19 cellular contexts compared by ENCODE assay signal in the genomic region with DNA sequence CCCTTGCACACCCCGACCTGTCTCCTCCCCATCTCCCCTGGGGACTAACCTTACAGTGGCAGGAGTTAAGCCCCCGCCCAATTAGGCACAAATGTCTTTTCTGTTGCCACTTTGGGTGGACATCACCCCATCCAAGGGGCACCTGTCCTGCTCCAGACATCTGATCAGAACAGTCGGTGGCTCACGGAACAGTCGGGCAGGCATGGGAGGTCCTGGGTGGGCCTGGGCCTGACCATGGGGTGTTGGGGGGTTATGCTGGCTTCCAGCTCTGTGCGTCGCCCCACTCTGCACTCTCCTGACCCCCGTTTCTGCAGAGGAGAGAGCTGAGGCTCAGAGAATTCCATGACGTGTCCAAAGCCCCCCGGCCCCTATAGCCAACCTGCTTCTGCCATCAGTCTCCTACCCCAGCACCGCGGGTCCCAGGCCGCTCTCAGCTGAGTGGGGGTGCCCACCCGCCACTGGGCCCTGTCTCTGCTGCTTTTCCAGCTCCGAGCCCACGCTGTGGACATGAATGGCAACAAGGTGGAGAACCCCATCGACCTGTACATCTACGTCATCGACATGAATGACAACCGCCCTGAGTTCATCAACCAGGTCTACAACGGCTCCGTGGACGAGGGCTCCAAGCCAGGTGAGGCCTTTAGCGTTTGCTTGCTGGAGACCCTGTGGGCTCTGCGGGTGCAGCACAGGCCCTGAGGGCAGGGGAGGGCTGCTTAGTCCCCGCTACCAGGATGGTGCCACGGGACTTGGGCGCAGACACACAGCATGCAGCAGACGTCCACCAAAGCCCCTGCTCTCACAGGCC.
DNase-seq lines count a peak whose midpoint lies in the region; ATAC-seq and TF ChIP-seq lines count a peak whose summit lies in the region.
"Had no signal": no experiment of that assay in that cellular context is flagged by ENCODE, and none has a peak within 500 bp of the region (broad histone marks: within the 10 kb centered on the region; RNA-seq: fewer than 3 reads in every experiment).

No MANE protein-coding gene starts in this region.

- TF ChIP-seq POLR2A in heart left ventricle (IDR thresholded peaks at IDR 0.05): no peak

- H3K27me3 Mint-ChIP-seq in neural progenitor cell (ENCODE audit: insufficient read depth, low read depth): peaks cover 4% of the 10 kb centered on the region
- H3K27me3 Mint-ChIP-seq: CD4-positive, CD25-positive, alpha-beta regulatory T cell; CD8-positive, alpha-beta memory T cell; IgD-negative memory B cell had no signal

- H3K4me3 ChIP-seq in heart left ventricle: no peak overlapping the region
- H3K4me3 ChIP-seq in BLaER1: no peak overlapping the region
- no peak overlapping the region for H3K4me3 ChIP-seq in NT2/D1 (ENCODE audit: insufficient read length, low read depth)
- H3K4me3 ChIP-seq in neural progenitor cell: no peak overlapping the region
- H3K4me3 ChIP-seq: A549, GM23248, HAP-1 had no signal

- intact Hi-C loops in Right ventricle myocardium inferior (cut with DNase I): no loop called here
- intact Hi-C loops in heart left ventricle (cut with DNase I): no loop called here

- H3K4me1 ChIP-seq in heart left ventricle: no peaks in the 10 kb centered on the region
- H3K4me1 ChIP-seq in BLaER1: peaks cover 63% of the 10 kb centered on the region
- H3K4me1 ChIP-seq in NT2/D1 (ENCODE audit: insufficient read depth, insufficient read length): no peaks in the 10 kb centered on the region
- no peaks in the 10 kb centered on the region for H3K4me1 ChIP-seq in neural progenitor cell
- H3K4me1 ChIP-seq: A549, HAP-1 had no signal

- H3K9ac ChIP-seq in BLaER1 (peak overlapping the region; percentile 42), NT2/D1 (ENCODE audit: insufficient read length, low read depth) (peak overlapping the region; percentile 52), neural progenitor cell (no peak overlapping the region)
- H3K9ac ChIP-seq: GM23248 had no signal

- H3K36me3 ChIP-seq in heart left ventricle (no peaks in the 10 kb centered on the region), BLaER1 (no peaks in the 10 kb centered on the region), NT2/D1 (ENCODE audit: insufficient read depth, insufficient read length, low read length) (no peaks in the 10 kb centered on the region), neural progenitor cell (no peaks in the 10 kb centered on the region)
- H3K36me3 ChIP-seq: HAP-1 had no signal

- ATAC-seq in Right ventricle myocardium inferior (no peak), heart left ventricle (no peak), HG03108 (IDR thresholded peaks at IDR 0.05; ENCODE audit: unreplicated experiment) (no peak)
- ATAC-seq: A549 had no signal

- no peak for TF ChIP-seq CTCF in heart left ventricle (IDR thresholded peaks at IDR 0.05)
- no peak for TF ChIP-seq CTCF in neural progenitor cell (IDR thresholded peaks at IDR 0.05)

- H3F3A ChIP-seq in neural progenitor cell (ENCODE audit: low read depth): no peaks in the 10 kb centered on the region

- H3K4me2 ChIP-seq in BLaER1: peak overlapping the region; percentile 96
- H3K4me2 ChIP-seq in neural progenitor cell: no peak overlapping the region
- H3K4me2 ChIP-seq: A549 had no signal

- no peaks in the 10 kb centered on the region for H3K79me2 ChIP-seq in neural progenitor cell (ENCODE audit: low read depth)

- peak overlapping the region; percentile 37 for H3K27ac Mint-ChIP-seq in neural progenitor cell
- H3K27ac Mint-ChIP-seq: CD4-positive, CD25-positive, alpha-beta regulatory T cell; CD8-positive, alpha-beta memory T cell; IgD-negative memory B cell had no signal

- peaks cover 3% of the 10 kb centered on the region for H3K9me3 Mint-ChIP-seq in neural progenitor cell

- H3K9me3 ChIP-seq in heart left ventricle (no peaks in the 10 kb centered on the region), BLaER1 (no peaks in the 10 kb centered on the region), NT2/D1 (ENCODE audit: insufficient read depth, low read length) (peaks cover 1% of the 10 kb centered on the region; the same call in 1 of the 2 replicates), neural progenitor cell (ENCODE audit: low read depth) (no peaks in the 10 kb centered on the region)
- H3K9me3 ChIP-seq: A549, HAP-1 had no signal

- H3K36me3 Mint-ChIP-seq in neural progenitor cell: peaks cover 4% of the 10 kb centered on the region
- H3K36me3 Mint-ChIP-seq: CD4-positive, CD25-positive, alpha-beta regulatory T cell; CD8-positive, alpha-beta memory T cell; IgD-negative memory B cell had no signal

- 84 to 90% (median 86%) methylated on average over 21 to 29 of the region's 29 CpGs for WGBS in heart left ventricle, 4 donors

- no peak overlapping the region for H3K4me3 Mint-ChIP-seq in neural progenitor cell
- H3K4me3 Mint-ChIP-seq: CD4-positive, CD25-positive, alpha-beta regulatory T cell; CD8-positive, alpha-beta memory T cell had no signal

- no peak overlapping the region for H3K27ac ChIP-seq in heart left ventricle
- H3K27ac ChIP-seq in BLaER1: peak overlapping the region; percentile 43
- H3K27ac ChIP-seq in neural progenitor cell: no peak overlapping the region
- H3K27ac ChIP-seq: 22Rv1, A549, GM23248, HL-60 had no signal

- peaks cover 18% of the 10 kb centered on the region; the same call in 1 of the 2 replicates for H4K20me1 ChIP-seq in BLaER1
- no peaks in the 10 kb centered on the region for H4K20me1 ChIP-seq in neural progenitor cell (ENCODE audit: low read depth)

- peaks cover 8% of the 10 kb centered on the region for H3K4me1 Mint-ChIP-seq in neural progenitor cell
- H3K4me1 Mint-ChIP-seq: CD4-positive, CD25-positive, alpha-beta regulatory T cell; CD8-positive, alpha-beta memory T cell; IgD-negative memory B cell had no signal

- peak; percentile 61 for DNase-seq in Right ventricle myocardium inferior (ENCODE audit: missing footprints)
- DNase-seq in heart left ventricle: no peak
- DNase-seq in NT2/D1 (ENCODE audit: low read depth, low spot score): no peak
- DNase-seq in neural progenitor cell (ENCODE audit: low spot score): no peak
- DNase-seq in RKO (ENCODE audit: low spot score): no peak
- DNase-seq: AML-193; CD4-positive, CD25-positive, alpha-beta regulatory T cell; CD8-positive, alpha-beta memory T cell; COR-L47; DMS 273 treated with DMSO at 0.1 percent for 48 hours; DMS53; GM23248 had no signal

- H3K27me3 ChIP-seq in heart left ventricle (peaks cover 0 to 43% (median 15%) of the 10 kb centered on the region in 9 donors), BLaER1 (peaks cover 32% of the 10 kb centered on the region), NT2/D1 (ENCODE audit: insufficient read depth, insufficient read length) (peaks cover 76% of the 10 kb centered on the region), neural progenitor cell (no peaks in the 10 kb centered on the region)

- no peak overlapping the region for H2AFZ ChIP-seq in neural progenitor cell (replicated peaks)
- H2AFZ ChIP-seq: GM23248 had no signal
